In the genomic region with DNA sequence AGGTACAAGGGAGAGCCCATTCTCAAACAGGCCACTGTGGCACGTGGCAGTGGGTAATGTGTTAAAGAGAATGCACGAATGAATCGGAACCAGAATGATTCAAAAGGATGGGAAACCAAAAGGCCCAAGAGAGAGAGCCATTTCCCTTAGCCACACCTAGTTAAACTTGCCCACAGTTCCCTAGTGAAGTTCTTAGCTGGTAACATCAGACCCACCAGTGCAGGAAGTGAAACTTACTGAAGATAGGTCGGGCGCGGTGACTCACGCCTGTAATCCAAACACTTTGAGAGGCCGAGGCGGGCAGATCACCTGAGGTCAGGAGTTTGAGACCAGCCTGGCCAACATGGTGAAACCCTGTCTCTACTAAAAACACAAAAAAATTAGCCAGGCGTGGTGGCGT, we compare ENCODE assay signal across 1 cellular context.
TF ChIP-seq lines count a peak whose summit lies in the region.

No MANE protein-coding gene starts in this region.

TF ChIP-seq in IMR-90, 13 proteins besides CTCF, POLR2A, EP300 and RAD21:
- TF ChIP-seq, protein P1, sequence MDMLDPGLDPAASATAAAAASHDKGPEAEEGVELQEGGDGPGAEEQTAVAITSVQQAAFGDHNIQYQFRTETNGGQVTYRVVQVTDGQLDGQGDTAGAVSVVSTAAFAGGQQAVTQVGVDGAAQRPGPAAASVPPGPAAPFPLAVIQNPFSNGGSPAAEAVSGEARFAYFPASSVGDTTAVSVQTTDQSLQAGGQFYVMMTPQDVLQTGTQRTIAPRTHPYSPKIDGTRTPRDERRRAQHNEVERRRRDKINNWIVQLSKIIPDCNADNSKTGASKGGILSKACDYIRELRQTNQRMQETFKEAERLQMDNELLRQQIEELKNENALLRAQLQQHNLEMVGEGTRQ (IDR thresholded peaks at IDR 0.05; ENCODE audit: low read depth, low read length): no peak
- TF ChIP-seq MAZ (IDR thresholded peaks at IDR 0.05; ENCODE audit: borderline replicate concordance, low read depth, low read length) (no peak), RCOR1 (IDR thresholded peaks at IDR 0.05; ENCODE audit: insufficient replicate concordance, low read length) (no peak), SMC3 (IDR thresholded peaks at IDR 0.05; ENCODE audit: low read depth, low read length) (no peak), RFX5 (IDR thresholded peaks at IDR 0.05; ENCODE audit: low read depth, low read length) (no peak), MXI1 (IDR thresholded peaks at IDR 0.05; ENCODE audit: borderline replicate concordance, low read depth, low read length) (no peak), CHD1 (IDR thresholded peaks at IDR 0.05; ENCODE audit: low read depth, low read length) (no peak), BHLHE40 (IDR thresholded peaks at IDR 0.05; ENCODE audit: low read depth, low read length) (no peak), FOS (IDR thresholded peaks at IDR 0.05; ENCODE audit: low read depth, low read length) (no peak), MAFK (IDR thresholded peaks at IDR 0.05; ENCODE audit: low read depth, low read length) (no peak), CEBPB (IDR thresholded peaks at IDR 0.05; ENCODE audit: low read depth, low read length) (no peak), NFE2L2 (IDR thresholded peaks at IDR 0.05; ENCODE audit: low read depth, low read length) (no peak)
- TF ChIP-seq, protein P2, sequence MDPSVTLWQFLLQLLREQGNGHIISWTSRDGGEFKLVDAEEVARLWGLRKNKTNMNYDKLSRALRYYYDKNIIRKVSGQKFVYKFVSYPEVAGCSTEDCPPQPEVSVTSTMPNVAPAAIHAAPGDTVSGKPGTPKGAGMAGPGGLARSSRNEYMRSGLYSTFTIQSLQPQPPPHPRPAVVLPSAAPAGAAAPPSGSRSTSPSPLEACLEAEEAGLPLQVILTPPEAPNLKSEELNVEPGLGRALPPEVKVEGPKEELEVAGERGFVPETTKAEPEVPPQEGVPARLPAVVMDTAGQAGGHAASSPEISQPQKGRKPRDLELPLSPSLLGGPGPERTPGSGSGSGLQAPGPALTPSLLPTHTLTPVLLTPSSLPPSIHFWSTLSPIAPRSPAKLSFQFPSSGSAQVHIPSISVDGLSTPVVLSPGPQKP (IDR thresholded peaks at IDR 0.05; ENCODE audit: borderline replicate concordance, low read depth, low read length): no peak
